ENCODE assay signal across 14 cellular contexts in genomic region chr5:150576449-150576949, GRCh38.
"Had no signal": no experiment of that assay in that cellular context is flagged by ENCODE, and none has a peak within 500 bp of the region (broad histone marks: within the 10 kb centered on the region; RNA-seq: fewer than 3 reads in every experiment).

No MANE protein-coding gene starts in this region.

- H3K36me3 ChIP-seq: colonic mucosa, esophagus muscularis mucosa had no signal

- H3K9me3 ChIP-seq: colonic mucosa, esophagus muscularis mucosa had no signal

- H3K27me3 ChIP-seq: colonic mucosa, esophagus muscularis mucosa had no signal

- H3K4me1 ChIP-seq: colonic mucosa, esophagus muscularis mucosa had no signal

- ATAC-seq: activated T-helper 17 cell treated with anti-CD3 and anti-CD28 coated beads, Interleukin-2, amount 50 U/mL, for 72 hours; stimulated activated effector memory CD8-positive, alpha-beta T cell treated with anti-CD3 and anti-CD28 coated beads, Interleukin-12 subunit alpha, Interleukin-12 subunit beta, amount 100 ng/mL, for 72 hours; WTC11 had no signal

- H3K27ac ChIP-seq: colonic mucosa, esophagus muscularis mucosa had no signal

- DNase-seq: activated CD8-positive, alpha-beta memory T cell treated with anti-CD3 and anti-CD28 coated beads, Interleukin-2, amount 50 U/mL, for 4 hours; activated naive CD4-positive, alpha-beta T cell treated with Interleukin-2 at 50 U/mL for 16 hours; activated naive CD8-positive, alpha-beta T cell treated with anti-CD3 and anti-CD28 coated beads for 36 hours; colonic mucosa; hypothalamus; nephron progenitor cell; occipital lobe; retina; stimulated activated CD4-positive, alpha-beta T cell treated with anti-CD3 and anti-CD28 coated beads, Interleukin-2, amount 100 ng/mL, for 24 hours; T-helper 9 cell had no signal

- H3K4me3 ChIP-seq: colonic mucosa, esophagus muscularis mucosa had no signal
